ENCODE assay signal across 19 cellular contexts in the genomic region with DNA sequence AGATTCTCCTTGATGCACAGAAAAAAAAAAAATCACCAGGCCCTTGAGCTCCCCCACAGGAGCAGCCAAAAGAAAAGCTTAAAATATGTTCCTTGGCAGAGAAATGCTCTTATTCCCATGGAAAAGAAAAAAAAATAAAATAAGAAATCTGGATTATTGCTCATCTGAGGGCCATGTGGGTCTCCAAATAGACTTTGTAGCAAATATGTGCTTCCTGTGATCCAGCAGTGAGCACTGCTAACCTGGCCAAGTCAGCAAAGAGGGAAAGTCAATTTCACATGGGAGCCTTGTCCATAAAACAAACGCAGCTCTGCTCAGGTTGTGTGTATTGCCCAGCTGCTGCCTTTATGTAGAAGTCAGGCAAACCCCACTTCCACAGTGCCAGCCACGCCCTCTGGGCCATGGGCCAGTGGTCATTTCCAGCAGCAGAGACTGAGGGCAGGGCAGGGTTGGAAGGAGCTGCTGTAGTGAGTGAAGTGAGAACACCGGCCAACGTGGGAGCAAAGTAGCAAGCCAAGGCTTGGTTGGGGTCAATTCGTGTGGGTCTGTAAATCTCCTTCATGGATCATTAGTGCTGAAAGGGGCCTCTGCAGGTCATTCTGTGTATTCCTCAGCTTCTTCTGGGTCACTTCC.
DNase-seq lines count a peak whose midpoint lies in the region; ATAC-seq and TF ChIP-seq lines count a peak whose summit lies in the region.
"Had no signal": no experiment of that assay in that cellular context is flagged by ENCODE, and none has a peak within 500 bp of the region (broad histone marks: within the 10 kb centered on the region; RNA-seq: fewer than 3 reads in every experiment).

No MANE protein-coding gene starts in this region.

- H3K27ac ChIP-seq in heart right ventricle (peak overlapping the region in 5 of 10 donors; percentile 20 to 66 (median 34)), neuronal stem cell (replicated peaks; ENCODE audit: low read length) (no peak overlapping the region), tibial nerve (peak overlapping the region in 2 of 4 donors; percentile 16 to 26)
- H3K27ac ChIP-seq: 22Rv1, BLaER1, cardiac muscle cell had no signal

- no peak overlapping the region for H3K4me3 ChIP-seq in heart right ventricle
- peak overlapping the region in 1 of 2 donors; percentile 3 for H3K4me3 ChIP-seq in neuronal stem cell (ENCODE audit: low read length in 2 of 2)
- H3K4me3 ChIP-seq in tibial nerve = no peak overlapping the region
- H3K4me3 ChIP-seq: BLaER1, cardiac muscle cell had no signal

- H3K9ac ChIP-seq in neuronal stem cell (ENCODE audit: low read depth, low read length, poor library complexity) = no peak overlapping the region
- H3K9ac ChIP-seq: BLaER1 had no signal

- 37 to 48% methylated on average over 5 of the region's 5 CpGs for WGBS in heart right ventricle, 2 donors
- no CpG with 5 or more reads among the region's 5 CpGs for WGBS in neuronal stem cell (ENCODE audit: extremely low coverage in 2 of 2, insufficient read length in 2 of 2, insufficient replicate concordance in 1 of 2), 2 donors
- WGBS in tibial nerve, 2 donors = 33 to 44% methylated on average over 5 of the region's 5 CpGs

- TF ChIP-seq CTCF in heart right ventricle (IDR thresholded peaks at IDR 0.05) (no peak), tibial nerve (IDR thresholded peaks at IDR 0.05) (no peak)

- H2AK5ac ChIP-seq in neuronal stem cell (ENCODE audit: low read depth, low read length) = no peak overlapping the region

- peak; percentile 12 for DNase-seq in DMS 273 (lab: John Stamatoyannopoulos, UW; ENCODE audit: unreplicated experiment)
- DNase-seq in DMS 273 treated with DMSO at 0.1 percent for 48 hours (lab: John Stamatoyannopoulos, UW) = no peak
- DNase-seq in heart right ventricle = peak; percentile 42 to 68
- DNase-seq in neuronal stem cell (ENCODE audit: low spot score) = no peak
- DNase-seq in tibial nerve (ENCODE audit: low spot score in 2 of 2) = peak; percentile 46 to 47
- DNase-seq in putamen (ENCODE audit: low spot score) = no peak
- no peak for DNase-seq in NK-92 (lab: John Stamatoyannopoulos, UW; ENCODE audit: unreplicated experiment)
- DNase-seq: activated CD4-positive, alpha-beta T cell treated with anti-CD3 and anti-CD28 coated beads, Interleukin-2, amount 50 U/mL, for 1 hour; activated naive CD8-positive, alpha-beta T cell treated with anti-CD3 and anti-CD28 coated beads for 36 hours; activated T-cell treated with anti-CD3 and anti-CD28 coated beads, Interleukin-2, amount 50 U/mL, for 1 hour; DMS79 treated with DMSO at 0.1 percent for 48 hours; effector memory CD8-positive, alpha-beta T cell; KBM-7; midbrain; NCI-H345 had no signal

- peak overlapping the region; percentile 55 for H3K18ac ChIP-seq in neuronal stem cell (ENCODE audit: low read length)

- no peak for TF ChIP-seq POLR2A in tibial nerve (IDR thresholded peaks at IDR 0.05)

- TF ChIP-seq EP300 in tibial nerve (IDR thresholded peaks at IDR 0.05) = no peak

- H3K79me1 ChIP-seq in neuronal stem cell (ENCODE audit: low read depth, low read length) = no peaks in the 10 kb centered on the region

- H2BK15ac ChIP-seq in neuronal stem cell (ENCODE audit: low read length) = peak overlapping the region; percentile 22

- H3K27me3 ChIP-seq in heart right ventricle (no peaks in the 10 kb centered on the region), neuronal stem cell (ENCODE audit: control insufficient read depth in 3 of 3, insufficient read depth in 3 of 3, low read depth in 1 of 3, low read length in 3 of 3) (no peaks in the 10 kb centered on the region), tibial nerve (no peaks in the 10 kb centered on the region)
- H3K27me3 ChIP-seq: BLaER1, cardiac muscle cell had no signal

- H4K8ac ChIP-seq in neuronal stem cell (ENCODE audit: low read depth, low read length) = no peak overlapping the region

- H2BK5ac ChIP-seq in neuronal stem cell (ENCODE audit: low read length) = no peak overlapping the region

- no peak overlapping the region for H2BK120ac ChIP-seq in neuronal stem cell (ENCODE audit: low read depth, low read length)

- H3K4me1 ChIP-seq in heart right ventricle (peaks cover 0 to 27% (median 15%) of the 10 kb centered on the region in 9 donors), neuronal stem cell (ENCODE audit: control insufficient read depth in 2 of 2, insufficient read depth in 1 of 2, low read depth in 1 of 2, low read length in 2 of 2) (peaks cover 2 to 3% of the 10 kb centered on the region in 2 donors), tibial nerve (peaks cover 0 to 27% (median 3%) of the 10 kb centered on the region in 4 donors)
- H3K4me1 ChIP-seq: BLaER1 had no signal

- H3K23ac ChIP-seq in neuronal stem cell (ENCODE audit: low read depth, low read length, poor library complexity) = no peak overlapping the region

- intact Hi-C loops in heart right ventricle (cut with DNase I) = no loop called here

- ATAC-seq in heart right ventricle = peak; percentile 54 to 82 (median 74)
- no peak for ATAC-seq in GM18909 (IDR thresholded peaks at IDR 0.05; ENCODE audit: poor library complexity, unreplicated experiment)
- ATAC-seq: effector memory CD8-positive, alpha-beta T cell had no signal

- H3K4ac ChIP-seq in neuronal stem cell (ENCODE audit: low read length) = no peak overlapping the region

- H3K36me3 ChIP-seq in heart right ventricle (no peaks in the 10 kb centered on the region), neuronal stem cell (replicated peaks in 1 of 2; ENCODE audit: control insufficient read depth in 2 of 2, insufficient read depth in 2 of 2, low read length in 2 of 2) (no peaks in the 10 kb centered on the region), tibial nerve (no peaks in the 10 kb centered on the region)
- H3K36me3 ChIP-seq: BLaER1, cardiac muscle cell had no signal

- H3K9me3 ChIP-seq in heart right ventricle (peaks cover 0 to 16% (median 7%) of the 10 kb centered on the region in 11 donors), neuronal stem cell (replicated peaks in 1 of 2; ENCODE audit: control insufficient read depth in 2 of 2, insufficient read depth in 1 of 2, low read depth in 1 of 2, low read length in 2 of 2) (peaks cover 3 to 20% of the 10 kb centered on the region in 2 donors), tibial nerve (peaks cover 0 to 11% (median 0%) of the 10 kb centered on the region in 4 donors)

- H2AFZ ChIP-seq in neuronal stem cell (ENCODE audit: low read length) = no peak overlapping the region

- H2BK12ac ChIP-seq in neuronal stem cell (ENCODE audit: low read length) = no peak overlapping the region

- no peak overlapping the region for H3K4me2 ChIP-seq in neuronal stem cell (ENCODE audit: insufficient read depth, low read length, poor library complexity, severe bottlenecking)
- H3K4me2 ChIP-seq: BLaER1 had no signal

- H3K14ac ChIP-seq in neuronal stem cell (ENCODE audit: low read length) = no peak overlapping the region

- no peak overlapping the region for H4K91ac ChIP-seq in neuronal stem cell (ENCODE audit: low read depth, low read length, poor library complexity)

Comparison
In these comparisons a context has a peak if more than half of its experiments do, and no peak if none do; other contexts are left out.
1. DNase-seq: peak in DMS 273 (single experiment), heart right ventricle (2 of 2) and tibial nerve (2 of 2); none in DMS 273 treated with DMSO at 0.1 percent for 48 hours (single experiment), neuronal stem cell (single experiment), putamen (single experiment) and NK-92 (single experiment).